In genomic region chr17:7328840-7329359, GRCh38 we compare ENCODE assay signal across 8 cellular contexts. TPM values are rescaled to one million over a fixed set of nuclear protein-coding genes. Genes with fewer than 3 reads are reported as not detected.
A peak's percentile ranks its signal among the peaks of the same experiment; 100 is the strongest.
DNase-seq lines count a peak whose midpoint lies in the region; ATAC-seq and TF ChIP-seq lines count a peak whose summit lies in the region.

Gene NEURL4 (minus strand): TSS chr17:7329335. CDS start chr17:7329312, 23 bp downstream.

- H3K9me3 ChIP-seq in BLaER1 treated with 17β-estradiol and CSF1 and Interleukin-3, amounts not matched to agents 10 nM and 100 nM (replicated peaks in 1 of 11), result no peaks in the 10 kb centered on the region

- peak; percentile 27 for ATAC-seq in left lobe of liver
- peak; percentile 10 for ATAC-seq in stimulated activated naive CD8-positive, alpha-beta T cell treated with anti-CD3 and anti-CD28 coated beads, Interleukin-15, amount 100 ng/mL, for 72 hours

- no peak for TF ChIP-seq RAD21 in Ishikawa (IDR thresholded peaks at IDR 0.05; ENCODE audit: low read depth)

- H3K27me3 ChIP-seq in BLaER1 treated with 17β-estradiol and CSF1 and Interleukin-3, amounts not matched to agents 10 nM and 100 nM, result no peaks in the 10 kb centered on the region
- H3K27me3 ChIP-seq in brain microvascular endothelial cell (replicated peaks), result no peaks in the 10 kb centered on the region

- H3K4me3 ChIP-seq in BLaER1 treated with 17β-estradiol and CSF1 and Interleukin-3, amounts not matched to agents 10 nM and 100 nM, result peak within 1 kb of the TSS; percentile 74 to 86 (median 82)
- H3K4me3 ChIP-seq in brain microvascular endothelial cell (ENCODE audit: low read depth, low read length), result peak within 1 kb of the TSS; percentile 94

- H4K20me1 ChIP-seq in BLaER1 treated with 17β-estradiol and CSF1 and Interleukin-3, amounts not matched to agents 10 nM and 100 nM, result peaks cover 0 to 10% (median under 1%) of the 10 kb centered on the region in 11 experiments; a peak in 3 of 22 replicates

- TF ChIP-seq EP300 in Ishikawa (IDR thresholded peaks at IDR 0.05; ENCODE audit: borderline replicate concordance), result no peak

- peak within 1 kb of the TSS; percentile 81 to 96 (median 89) for H3K9ac ChIP-seq in BLaER1 treated with 17β-estradiol and CSF1 and Interleukin-3, amounts not matched to agents 10 nM and 100 nM

- peak within 1 kb of the TSS; percentile 88 to 99 (median 96) for H3K4me2 ChIP-seq in BLaER1 treated with 17β-estradiol and CSF1 and Interleukin-3, amounts not matched to agents 10 nM and 100 nM

- in situ Hi-C loops in brain microvascular endothelial cell (cut with HindIII; ENCODE audit: low pct_ligation_motif_present, low sequenced_read_pairs), result no loop called here

- H3K27me3 Mint-ChIP-seq in stimulated activated naive CD8-positive, alpha-beta T cell treated with anti-CD3 and anti-CD28 coated beads, Interleukin-15, amount 100 ng/mL, for 72 hours, result no peaks in the 10 kb centered on the region

- peaks cover 39 to 55% (median 47%) of the 10 kb centered on the region in 10 experiments for H3K4me1 ChIP-seq in BLaER1 treated with 17β-estradiol and CSF1 and Interleukin-3, amounts not matched to agents 10 nM and 100 nM

- H3K27ac Mint-ChIP-seq in stimulated activated naive CD8-positive, alpha-beta T cell treated with anti-CD3 and anti-CD28 coated beads, Interleukin-15, amount 100 ng/mL, for 72 hours, result peak within 1 kb of the TSS; percentile 97 to 99

- H3K4me1 Mint-ChIP-seq in stimulated activated naive CD8-positive, alpha-beta T cell treated with anti-CD3 and anti-CD28 coated beads, Interleukin-15, amount 100 ng/mL, for 72 hours, result peaks cover 81% of the 10 kb centered on the region

- peak within 1 kb of the TSS; percentile 79 to 96 (median 90) for H3K27ac ChIP-seq in BLaER1 treated with 17β-estradiol and CSF1 and Interleukin-3, amounts not matched to agents 10 nM and 100 nM
- H3K27ac ChIP-seq in brain microvascular endothelial cell, result peak within 1 kb of the TSS; percentile 70

- no peaks in the 10 kb centered on the region for H3K9me3 Mint-ChIP-seq in stimulated activated naive CD8-positive, alpha-beta T cell treated with anti-CD3 and anti-CD28 coated beads, Interleukin-15, amount 100 ng/mL, for 72 hours

- H3K4me3 Mint-ChIP-seq in stimulated activated naive CD8-positive, alpha-beta T cell treated with anti-CD3 and anti-CD28 coated beads, Interleukin-15, amount 100 ng/mL, for 72 hours, result peak within 1 kb of the TSS; percentile 86 to 97

- H3K36me3 ChIP-seq in BLaER1 treated with 17β-estradiol and CSF1 and Interleukin-3, amounts not matched to agents 10 nM and 100 nM, result peaks cover 18 to 37% (median 29%) of the 10 kb centered on the region in 11 experiments
- peaks cover 10% of the 10 kb centered on the region for H3K36me3 ChIP-seq in brain microvascular endothelial cell (replicated peaks)

- peak; percentile 35 for TF ChIP-seq CTCF in brain microvascular endothelial cell (IDR thresholded peaks at IDR 0.05; ENCODE audit: low read depth, low read length, missing control alignments)

- DNase-seq in GM19238 (ENCODE audit: insufficient read length, low spot score) (peak; percentile 61), brain microvascular endothelial cell (peak; percentile 20), left lobe of liver (ENCODE audit: low spot score) (no peak), inferior parietal cortex (ENCODE audit: extremely low spot score) (no peak), putamen (ENCODE audit: low spot score) (no peak)
- DNase-seq in stimulated activated naive CD8-positive, alpha-beta T cell treated with anti-CD3 and anti-CD28 coated beads, Interleukin-15, amount 100 ng/mL, for 72 hours, result no peak

TF ChIP-seq in Ishikawa, 13 proteins besides CTCF, POLR2A, EP300 and RAD21:
- TF ChIP-seq TAF1 (IDR thresholded peaks at IDR 0.05; ENCODE audit: low read depth) (no peak), YY1 (IDR thresholded peaks at IDR 0.05; ENCODE audit: low read depth) (peak; percentile 81)

RNA-seq across cellular contexts. Expression of gene NEURL4, which starts in this region (rescaled TPM):
- total RNA-seq in left lobe of liver, result 17.0 TPM

Comparison
In these comparisons a context has a peak if more than half of its experiments do, and no peak if none do; other contexts are left out.
1. DNase-seq: peak in GM19238 (single experiment) and brain microvascular endothelial cell (single experiment); none in left lobe of liver (single experiment), stimulated activated naive CD8-positive, alpha-beta T cell treated with anti-CD3 and anti-CD28 coated beads, Interleukin-15, amount 100 ng/mL, for 72 hours (0 of 2), inferior parietal cortex (single experiment) and putamen (single experiment).